ENCODE assay signal across 9 cellular contexts in genomic region chr1:224358288-224358687, GRCh38. TPM values are rescaled to one million over a fixed set of nuclear protein-coding genes. Genes with fewer than 3 reads are reported as not detected.
DNase-seq lines count a peak whose midpoint lies in the region; ATAC-seq and TF ChIP-seq lines count a peak whose summit lies in the region.
"Had no signal": no experiment of that assay in that cellular context is flagged by ENCODE, and none has a peak within 500 bp of the region (broad histone marks: within the 10 kb centered on the region; RNA-seq: fewer than 3 reads in every experiment).

No MANE protein-coding gene starts in this region.

- peaks cover 17 to 35% of the 10 kb centered on the region in 2 donors for H3K36me3 Mint-ChIP-seq in CD14-positive monocyte
- H3K36me3 Mint-ChIP-seq in natural killer cell treated with Interleukin-12 subunit alpha and Interleukin-12 subunit beta and Interleukin-15 and Interleukin-18, amount 100 ng/mL, for 72 hours: peaks cover 12% of the 10 kb centered on the region

- H3K9me3 ChIP-seq in colonic mucosa: no peaks in the 10 kb centered on the region

- peak overlapping the region; percentile 93 for H3K27ac ChIP-seq in colonic mucosa

- TF ChIP-seq CTCF in CD14-positive monocyte (IDR thresholded peaks at IDR 0.05) (no peak), LNCaP clone FGC (IDR thresholded peaks at IDR 0.05; ENCODE audit: control insufficient read depth, extremely low read depth, insufficient read depth) (no peak), colonic mucosa (IDR thresholded peaks at IDR 0.05) (no peak)

- H3K27me3 Mint-ChIP-seq in CD14-positive monocyte (ENCODE audit: low read depth in 3 of 3): no peaks in the 10 kb centered on the region
- no peaks in the 10 kb centered on the region for H3K27me3 Mint-ChIP-seq in natural killer cell treated with Interleukin-12 subunit alpha and Interleukin-12 subunit beta and Interleukin-15 and Interleukin-18, amount 100 ng/mL, for 72 hours

- H3K4me3 ChIP-seq in LNCaP clone FGC (ENCODE audit: low read depth, low read length): peak overlapping the region; percentile 69
- peak overlapping the region; percentile 87 for H3K4me3 ChIP-seq in colonic mucosa

- H3K27me3 ChIP-seq in colonic mucosa: no peaks in the 10 kb centered on the region

- no peak for DNase-seq in CD14-positive monocyte (ENCODE audit: low spot score)
- DNase-seq in LNCaP clone FGC (ENCODE audit: low read depth): no peak
- DNase-seq in colonic mucosa: no peak
- no peak for DNase-seq in natural killer cell treated with Interleukin-12 subunit alpha and Interleukin-12 subunit beta and Interleukin-15 and Interleukin-18, amount 100 ng/mL, for 72 hours (ENCODE audit: low spot score)
- no peak for DNase-seq in left cardiac atrium
- DNase-seq in C1 segment of cervical spinal cord (lab: John Stamatoyannopoulos, UW): no peak
- DNase-seq: effector CD8-positive, alpha-beta T cell had no signal

- no peak for ATAC-seq in natural killer cell treated with Interleukin-12 subunit alpha and Interleukin-12 subunit beta and Interleukin-15 and Interleukin-18, amount 100 ng/mL, for 72 hours
- ATAC-seq in HG03460 (IDR thresholded peaks at IDR 0.05; ENCODE audit: unreplicated experiment): no peak
- ATAC-seq in left cardiac atrium: no peak
- no peak for ATAC-seq in GM18520 (IDR thresholded peaks at IDR 0.05; ENCODE audit: unreplicated experiment)

- peaks cover 10% of the 10 kb centered on the region for H3K4me1 ChIP-seq in colonic mucosa

- peaks cover 31% of the 10 kb centered on the region for H3K4me1 Mint-ChIP-seq in CD14-positive monocyte
- H3K4me1 Mint-ChIP-seq in natural killer cell treated with Interleukin-12 subunit alpha and Interleukin-12 subunit beta and Interleukin-15 and Interleukin-18, amount 100 ng/mL, for 72 hours (ENCODE audit: low read depth in 2 of 2): peaks cover 36 to 50% of the 10 kb centered on the region in 2 donors

- intact Hi-C loops in CD14-positive monocyte (cut with micrococcal nuclease): no loop called here
- intact Hi-C loops in colonic mucosa (cut with DNase I): loop anchor here (5.0 kb wide), 1 partner anchor 74 kb away; the partner anchor contains the start of gene WDR26
- intact Hi-C loops in left cardiac atrium (cut with DNase I): no loop called here

- peak overlapping the region; percentile 91 to 95 (median 92) for H3K27ac Mint-ChIP-seq in CD14-positive monocyte
- H3K27ac Mint-ChIP-seq in natural killer cell treated with Interleukin-12 subunit alpha and Interleukin-12 subunit beta and Interleukin-15 and Interleukin-18, amount 100 ng/mL, for 72 hours: peak overlapping the region; percentile 87 to 96

- peak overlapping the region in 1 of 2 donors; percentile 84 for H3K9ac ChIP-seq in colonic mucosa (ENCODE audit: low read depth in 2 of 2, low read length in 2 of 2)

- no peaks in the 10 kb centered on the region for H3K9me3 Mint-ChIP-seq in CD14-positive monocyte
- no peaks in the 10 kb centered on the region for H3K9me3 Mint-ChIP-seq in natural killer cell treated with Interleukin-12 subunit alpha and Interleukin-12 subunit beta and Interleukin-15 and Interleukin-18, amount 100 ng/mL, for 72 hours

- no peaks in the 10 kb centered on the region for H3K36me3 ChIP-seq in colonic mucosa

- H3K4me3 Mint-ChIP-seq in CD14-positive monocyte: peak overlapping the region; percentile 87 to 93
- H3K4me3 Mint-ChIP-seq in natural killer cell treated with Interleukin-12 subunit alpha and Interleukin-12 subunit beta and Interleukin-15 and Interleukin-18, amount 100 ng/mL, for 72 hours: peak overlapping the region; percentile 99

RNA-seq across cellular contexts. Expression of gene CNIH4, which starts 1.6 kb away (rescaled TPM):
- polyA plus RNA-seq in CD14-positive monocyte: 100 to 1,000 TPM in 1 of 2 donors, 10 to 100 TPM in 1; 94.7 to 106 TPM
- 10 to 100 TPM; 53.0 to 80.6 TPM for total RNA-seq in colonic mucosa
- 10 to 100 TPM; 36.3 to 53.5 TPM for total RNA-seq in natural killer cell treated with Interleukin-12 subunit alpha and Interleukin-12 subunit beta and Interleukin-15 and Interleukin-18, amount 100 ng/mL, for 72 hours
- 10 to 100 TPM; 32.3 to 32.8 TPM for total RNA-seq in left cardiac atrium

RNA-seq across cellular contexts. Expression of gene NVL, which starts 28.3 kb away (rescaled TPM):
- 1 to 10 TPM; 8.4 to 9.6 TPM for polyA plus RNA-seq in CD14-positive monocyte
- total RNA-seq in colonic mucosa (10 to 100 TPM; 39.4 to 51.5 TPM), left cardiac atrium (10 to 100 TPM; 10.7 to 11.8 TPM)
- total RNA-seq in natural killer cell treated with Interleukin-12 subunit alpha and Interleukin-12 subunit beta and Interleukin-15 and Interleukin-18, amount 100 ng/mL, for 72 hours: 10 to 100 TPM; 36.2 to 64.3 TPM
